In the genomic region with DNA sequence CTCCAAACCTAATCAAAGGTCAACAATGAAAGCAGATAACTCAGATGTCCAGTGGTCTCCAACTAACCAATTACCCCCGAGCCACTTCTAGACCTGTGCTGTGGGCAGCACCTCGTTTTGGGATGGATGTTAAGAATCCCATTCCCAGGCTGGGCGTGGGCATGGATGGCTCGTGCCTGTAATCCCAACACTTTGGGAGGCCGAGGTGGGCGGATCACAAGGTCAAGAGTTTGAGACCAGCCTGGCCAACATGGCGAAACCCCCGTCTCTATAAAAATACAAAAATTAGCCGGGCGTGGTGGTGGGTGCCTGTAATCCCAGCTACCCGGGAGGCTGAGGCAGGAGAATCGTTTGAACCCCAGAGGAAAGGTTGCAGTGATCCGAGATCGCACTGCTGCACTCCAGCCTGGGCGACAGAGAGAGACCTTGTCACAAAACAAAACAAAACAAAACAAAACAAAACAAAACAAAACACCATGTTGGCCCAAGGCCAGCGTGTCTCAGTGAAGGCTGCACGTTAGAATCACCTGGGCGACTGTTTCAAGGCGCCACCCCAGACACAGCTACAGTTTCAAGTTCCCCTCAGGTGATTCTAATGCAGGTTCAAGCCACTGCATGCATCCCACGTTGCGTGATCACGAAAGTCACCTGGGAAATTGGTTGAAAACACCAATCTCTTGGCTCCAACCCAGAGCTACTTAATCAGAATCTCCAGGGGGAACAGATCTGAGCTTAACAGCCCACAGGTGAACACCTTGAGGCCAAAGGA, we compare ENCODE assay signal across 15 cellular contexts. TPM values are rescaled to one million over a fixed set of nuclear protein-coding genes. Genes with fewer than 3 reads are reported as not detected.
DNase-seq lines count a peak whose midpoint lies in the region; ATAC-seq and TF ChIP-seq lines count a peak whose summit lies in the region.
"Had no signal": no experiment of that assay in that cellular context is flagged by ENCODE, and none has a peak within 500 bp of the region (broad histone marks: within the 10 kb centered on the region; RNA-seq: fewer than 3 reads in every experiment).

No MANE protein-coding gene starts in this region.

- no peaks in the 10 kb centered on the region for H4K20me1 ChIP-seq in PC-3 (ENCODE audit: low read length)

- no peaks in the 10 kb centered on the region for H3K79me1 ChIP-seq in mesenchymal stem cell (replicated peaks; ENCODE audit: low read length, poor library complexity, severe bottlenecking)

- CTCF ChIA-PET in CD4-positive, alpha-beta T cell (lab: Charles Lee), result interaction anchor here (1.0 to 3.4 kb wide), 16 partner anchors 9 to 195 kb away, joined by 3 to 53 read pairs (median 5); partner anchors contain the start of gene IRF8
- CTCF ChIA-PET in PC-3 (lab: Charles Lee), result interaction anchor here (0.8 to 1.3 kb wide), 2 partner anchors 20 to 166 kb away, joined by 5 to 10 read pairs; no protein-coding TSS in a partner anchor

- no peak overlapping the region for H3K4me3 Mint-ChIP-seq in CD4-positive, alpha-beta T cell
- H3K4me3 Mint-ChIP-seq in mesothelial cell of epicardium, result no peak overlapping the region
- H3K4me3 Mint-ChIP-seq: activated naive CD4-positive, alpha-beta T cell treated with anti-CD3 and anti-CD28 coated beads, Interleukin-2, amount 50 U/mL, for 24 hours; activated T-cell treated with anti-CD3 and anti-CD28 coated beads, Interleukin-2, amount 50 U/mL, for 24 hours; T-cell had no signal

- no peak overlapping the region for H3K27ac ChIP-seq in CD4-positive, alpha-beta T cell (ENCODE audit: low read depth, low read length)
- H3K27ac ChIP-seq in PC-3 (ENCODE audit: low read length) (no peak overlapping the region), mesenchymal stem cell (ENCODE audit: low read length, poor library complexity, severe bottlenecking) (no peak overlapping the region), testis (no peak overlapping the region), ascending aorta (no peak overlapping the region)
- H3K27ac ChIP-seq: body of pancreas, coronary artery, HL-60, psoas muscle, thoracic aorta had no signal

- H2BK12ac ChIP-seq in mesenchymal stem cell (ENCODE audit: low read length in 2 of 2), result no peak overlapping the region

- H3K14ac ChIP-seq in mesenchymal stem cell (ENCODE audit: low read length in 2 of 2), result no peak overlapping the region

- H3K27me3 ChIP-seq in CD4-positive, alpha-beta T cell (ENCODE audit: control insufficient read depth, insufficient read depth, low read length), result no peaks in the 10 kb centered on the region
- H3K27me3 ChIP-seq in PC-3 (ENCODE audit: low read length), result peaks cover 5% of the 10 kb centered on the region; the same call in 1 of the 2 replicates
- H3K27me3 ChIP-seq in mesenchymal stem cell (ENCODE audit: control insufficient read depth in 1 of 2, insufficient read depth in 1 of 2, low read length in 2 of 2), result peaks cover 22 to 39% of the 10 kb centered on the region in 2 experiments
- H3K27me3 ChIP-seq in testis, result no peaks in the 10 kb centered on the region
- H3K27me3 ChIP-seq in ascending aorta, result no peaks in the 10 kb centered on the region

- no peaks in the 10 kb centered on the region for H3K36me3 Mint-ChIP-seq in CD4-positive, alpha-beta T cell (ENCODE audit: low read depth)
- H3K36me3 Mint-ChIP-seq in mesothelial cell of epicardium, result no peaks in the 10 kb centered on the region
- H3K36me3 Mint-ChIP-seq: activated naive CD4-positive, alpha-beta T cell treated with anti-CD3 and anti-CD28 coated beads, Interleukin-2, amount 50 U/mL, for 24 hours; T-cell had no signal

- H3K4ac ChIP-seq in mesenchymal stem cell (ENCODE audit: low read depth in 1 of 2, low read length in 2 of 2), result no peak overlapping the region

- no peaks in the 10 kb centered on the region for H3F3A ChIP-seq in PC-3 (ENCODE audit: low read length, unreplicated experiment)

- H3K18ac ChIP-seq in mesenchymal stem cell (ENCODE audit: low read depth in 1 of 2, low read length in 2 of 2), result no peak overlapping the region

- no peak overlapping the region for H2BK120ac ChIP-seq in mesenchymal stem cell (ENCODE audit: low read depth, low read length)

- DNase-seq in CD4-positive, alpha-beta T cell, result no peak
- DNase-seq in PC-3, result peak; percentile 2
- no peak for DNase-seq in mesenchymal stem cell
- DNase-seq in testis, result no peak
- no peak for DNase-seq in ascending aorta (ENCODE audit: low spot score in 2 of 2)
- DNase-seq in mesothelial cell of epicardium (ENCODE audit: low spot score in 2 of 2, unreplicated experiment in 2 of 2), result no peak

- no peaks in the 10 kb centered on the region for H3K79me2 ChIP-seq in PC-3 (ENCODE audit: low read length)

- no peak overlapping the region for H2BK5ac ChIP-seq in mesenchymal stem cell (ENCODE audit: low read depth, low read length, poor library complexity, severe bottlenecking)

- TF ChIP-seq POLR2A in testis (IDR thresholded peaks at IDR 0.05), result no peak

- H3K23ac ChIP-seq in mesenchymal stem cell (ENCODE audit: low read length in 2 of 2), result no peak overlapping the region

- H3K9me3 Mint-ChIP-seq in CD4-positive, alpha-beta T cell, result no peaks in the 10 kb centered on the region
- H3K9me3 Mint-ChIP-seq in mesothelial cell of epicardium, result no peaks in the 10 kb centered on the region
- H3K9me3 Mint-ChIP-seq: activated naive CD4-positive, alpha-beta T cell treated with anti-CD3 and anti-CD28 coated beads, Interleukin-2, amount 50 U/mL, for 24 hours; activated T-cell treated with anti-CD3 and anti-CD28 coated beads, Interleukin-2, amount 50 U/mL, for 24 hours; T-cell had no signal

- H3K9me2 ChIP-seq in PC-3 (replicated peaks; ENCODE audit: low read length), result no peaks in the 10 kb centered on the region

- no peak overlapping the region for H3K27ac Mint-ChIP-seq in CD4-positive, alpha-beta T cell
- H3K27ac Mint-ChIP-seq in mesothelial cell of epicardium, result no peak overlapping the region
- H3K27ac Mint-ChIP-seq: activated naive CD4-positive, alpha-beta T cell treated with anti-CD3 and anti-CD28 coated beads, Interleukin-2, amount 50 U/mL, for 24 hours; activated T-cell treated with anti-CD3 and anti-CD28 coated beads, Interleukin-2, amount 50 U/mL, for 24 hours; T-cell had no signal

- no peaks in the 10 kb centered on the region for H3K27me3 Mint-ChIP-seq in CD4-positive, alpha-beta T cell
- H3K27me3 Mint-ChIP-seq in mesothelial cell of epicardium (ENCODE audit: low read depth), result peaks cover 31% of the 10 kb centered on the region
- H3K27me3 Mint-ChIP-seq: activated naive CD4-positive, alpha-beta T cell treated with anti-CD3 and anti-CD28 coated beads, Interleukin-2, amount 50 U/mL, for 24 hours had no signal

- TF ChIP-seq CTCF in CD4-positive, alpha-beta T cell (IDR thresholded peaks at IDR 0.05), result no peak
- TF ChIP-seq CTCF in PC-3 (conservative IDR thresholded peaks at IDR 0.05; ENCODE audit: low read depth, low read length) (no peak), testis (IDR thresholded peaks at IDR 0.05) (no peak), ascending aorta (IDR thresholded peaks at IDR 0.05) (no peak), mesothelial cell of epicardium (IDR thresholded peaks at IDR 0.05; ENCODE audit: unreplicated experiment) (no peak)

- BruUV-seq in PC-3 (replicated peaks; lab: Mats Ljungman, UMichigan), result no TSS peak

- peak; percentile 22 for ATAC-seq in CD4-positive, alpha-beta T cell (ENCODE audit: poor library complexity)
- ATAC-seq in GM18907 (IDR thresholded peaks at IDR 0.05; ENCODE audit: unreplicated experiment), result peak; percentile 8
- ATAC-seq in PC-3, result no peak

- no peaks in the 10 kb centered on the region for H3K9me3 ChIP-seq in CD4-positive, alpha-beta T cell (ENCODE audit: control insufficient read depth, low read length)
- H3K9me3 ChIP-seq in PC-3 (ENCODE audit: low read length), result no peaks in the 10 kb centered on the region
- peaks cover 3% of the 10 kb centered on the region for H3K9me3 ChIP-seq in mesenchymal stem cell (ENCODE audit: control insufficient read depth, low read length)
- H3K9me3 ChIP-seq in testis, result no peaks in the 10 kb centered on the region
- H3K9me3 ChIP-seq in ascending aorta, result no peaks in the 10 kb centered on the region
- H3K9me3 ChIP-seq: body of pancreas, psoas muscle, thoracic aorta had no signal

- H2AFZ ChIP-seq in PC-3 (ENCODE audit: low read length) (no peak overlapping the region), mesenchymal stem cell (ENCODE audit: low read depth, low read length) (no peak overlapping the region)

- H3K36me3 ChIP-seq in PC-3 (ENCODE audit: low read depth, low read length) (no peaks in the 10 kb centered on the region), mesenchymal stem cell (ENCODE audit: control insufficient read depth in 1 of 2, insufficient read depth in 2 of 2, low read depth in 1 of 2, low read length in 2 of 2) (no peaks in the 10 kb centered on the region), testis (ENCODE audit: low read depth, missing control alignments) (no peaks in the 10 kb centered on the region), ascending aorta (no peaks in the 10 kb centered on the region)
- H3K36me3 ChIP-seq: thoracic aorta had no signal

- H4K91ac ChIP-seq in mesenchymal stem cell (ENCODE audit: low read length), result peak overlapping the region; percentile 22

- H4K8ac ChIP-seq in mesenchymal stem cell (ENCODE audit: low read length), result no peak overlapping the region

- H3K9ac ChIP-seq in PC-3 (ENCODE audit: low read length) (no peak overlapping the region), mesenchymal stem cell (ENCODE audit: low read length) (no peak overlapping the region)

- no peak overlapping the region for H2AK5ac ChIP-seq in mesenchymal stem cell (ENCODE audit: low read length, severe bottlenecking)

- 65% methylated on average over 22 of the region's 22 CpGs for WGBS in mesenchymal stem cell
- 61 to 66% methylated on average over 22 of the region's 22 CpGs for WGBS in testis, 2 donors

- POLR2A ChIA-PET in CD4-positive, alpha-beta T cell (lab: Charles Lee), result interaction anchor here (0.9 to 1.7 kb wide), 3 partner anchors 166 to 196 kb away, joined by 3 to 8 read pairs (median 8); no protein-coding TSS in a partner anchor
- POLR2A ChIA-PET in PC-3 (lab: Charles Lee; ENCODE audit: unreplicated experiment), result interaction anchor here (0.5 kb wide), 1 partner anchor 195 kb away, joined by 3 read pairs; no protein-coding TSS in a partner anchor

- peaks cover 15% of the 10 kb centered on the region for H3K4me1 Mint-ChIP-seq in CD4-positive, alpha-beta T cell (ENCODE audit: low read depth)
- peaks cover 6% of the 10 kb centered on the region for H3K4me1 Mint-ChIP-seq in mesothelial cell of epicardium

- H3K4me2 ChIP-seq in PC-3 (ENCODE audit: low read length) (no peak overlapping the region), mesenchymal stem cell (ENCODE audit: low read length, poor library complexity, severe bottlenecking) (no peak overlapping the region)

- no peaks in the 10 kb centered on the region for H3K4me1 ChIP-seq in PC-3 (ENCODE audit: insufficient read depth, low read length)
- no peaks in the 10 kb centered on the region for H3K4me1 ChIP-seq in mesenchymal stem cell (ENCODE audit: control insufficient read depth, insufficient read depth, low read depth, low read length)
- H3K4me1 ChIP-seq in testis, result no peaks in the 10 kb centered on the region
- H3K4me1 ChIP-seq in ascending aorta, result no peaks in the 10 kb centered on the region
- H3K4me1 ChIP-seq: psoas muscle had no signal

- H2BK15ac ChIP-seq in mesenchymal stem cell (ENCODE audit: low read depth, poor library complexity, severe bottlenecking), result peak overlapping the region; percentile 48

- intact Hi-C loops in CD4-positive, alpha-beta T cell (cut with DNase I, micrococcal nuclease), result loop anchor here (1.0 to 10.0 kb wide), 5 partner anchors 74 to 694 kb away; partner anchors contain the start of genes IRF8 (in 2 of the 2) and FOXF1 (in 1 of the 2)
- intact Hi-C loops in PC-3 (cut with micrococcal nuclease) (loop anchor here (1.0 to 10.0 kb wide), 3 partner anchors 74 to 700 kb away; partner anchors contain the start of gene IRF8), testis (cut with DNase I; ENCODE audit: low total_unique reads) (loop anchor here (10.0 kb wide), 2 partner anchors 164 to 194 kb away; no protein-coding TSS in a partner anchor), ascending aorta (cut with DNase I) (loop anchor here (2.0 kb wide), 3 partner anchors 166 to 698 kb away; no protein-coding TSS in a partner anchor)

- H3K4me3 ChIP-seq in PC-3 (ENCODE audit: low read length) (no peak overlapping the region), mesenchymal stem cell (ENCODE audit: insufficient read depth in 1 of 2, low read depth in 1 of 2, low read length in 2 of 2) (no peak overlapping the region), testis (no peak overlapping the region), ascending aorta (no peak overlapping the region)
- H3K4me3 ChIP-seq: body of pancreas, coronary artery, psoas muscle, thoracic aorta had no signal

RNA-seq across cellular contexts. Expression of gene COX4I1, which starts 21.3 kb away (rescaled TPM):
- total RNA-seq in CD4-positive, alpha-beta T cell, result 100 to 1,000 TPM; 749 to 750 TPM
- 539 and 598 TPM in 2 replicates for total RNA-seq in PC-3 (2014; rRNA removed)
- 933 TPM for polyA plus RNA-seq in mesenchymal stem cell (2013, experiment 1 of 2)
- polyA plus RNA-seq in mesenchymal stem cell (2013, experiment 2 of 2), result 903 TPM
- 100 to 1,000 TPM; 263 to 334 TPM for total RNA-seq in testis
- 467 TPM for polyA plus RNA-seq in testis (ENCODE audit: insufficient read depth, low read depth, low replicate concordance)
- total RNA-seq in ascending aorta, result 148 TPM
- total RNA-seq in mesothelial cell of epicardium, result 333 to 346 TPM (median 338 TPM) in 3 replicates

RNA-seq across cellular contexts. Expression of gene EMC8, which starts 21.4 kb away (rescaled TPM):
- total RNA-seq in CD4-positive, alpha-beta T cell, result 10 to 100 TPM; 38.9 to 41.7 TPM
- total RNA-seq in PC-3 (2014; rRNA removed) (42.6 and 46.1 TPM in 2 replicates), testis (10 to 100 TPM; 44.2 to 57.3 TPM), ascending aorta (11.9 TPM), mesothelial cell of epicardium (28.7 to 32.3 TPM (median 31.6 TPM) in 3 replicates)
- 26.5 TPM for polyA plus RNA-seq in mesenchymal stem cell (2013, experiment 1 of 2)
- polyA plus RNA-seq in mesenchymal stem cell (2013, experiment 2 of 2), result 26.0 TPM
- 38.7 TPM for polyA plus RNA-seq in testis (ENCODE audit: insufficient read depth, low read depth, low replicate concordance)
